Comparison of ENCODE assay signal across 19 cellular contexts in the genomic region with DNA sequence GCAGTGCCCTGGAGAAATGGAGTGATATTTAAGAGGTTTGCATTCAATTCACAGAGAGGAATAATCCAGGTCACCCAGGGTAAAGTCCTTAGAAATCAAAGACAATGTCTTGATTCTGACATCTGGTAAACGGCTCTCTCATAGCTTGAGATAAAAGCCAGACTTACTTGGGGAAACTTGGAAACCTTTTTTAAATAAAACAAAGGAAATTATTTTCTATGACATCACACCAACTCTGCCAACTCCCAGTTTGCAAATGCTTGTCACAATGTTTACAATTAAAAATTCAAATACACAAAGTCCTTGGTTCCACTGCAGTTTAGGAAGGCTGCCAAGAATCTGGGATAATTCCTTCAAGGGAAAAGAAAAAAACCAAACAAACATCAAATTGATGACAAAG.
DNase-seq lines count a peak whose midpoint lies in the region; ATAC-seq and TF ChIP-seq lines count a peak whose summit lies in the region.
"Had no signal": no experiment of that assay in that cellular context is flagged by ENCODE, and none has a peak within 500 bp of the region (broad histone marks: within the 10 kb centered on the region; RNA-seq: fewer than 3 reads in every experiment).

No MANE protein-coding gene starts in this region.

- peak in 1 of 2 experiments; percentile 8; a peak in 1 of 4 replicates for TF ChIP-seq EP300 in SK-N-SH (IDR thresholded peaks at IDR 0.05; ENCODE audit: borderline replicate concordance in 1 of 2, low read depth in 1 of 2, low read length in 1 of 2)

- POLR2A ChIA-PET in SK-N-SH (lab: Yijun Ruan, JAX) = no interaction called here

- H3K27me3 ChIP-seq in SK-N-SH (ENCODE audit: insufficient read depth) (no peaks in the 10 kb centered on the region), psoas muscle (ENCODE audit: insufficient read depth in 3 of 3, low read length in 2 of 3) (no peaks in the 10 kb centered on the region)
- H3K27me3 ChIP-seq: foreskin keratinocyte had no signal

- ATAC-seq in psoas muscle = no peak
- ATAC-seq: activated CD4-positive, alpha-beta T cell treated with anti-CD3 and anti-CD28 coated beads for 36 hours; foreskin keratinocyte had no signal

- CTCF ChIA-PET in SK-N-SH (lab: Yijun Ruan, JAX) = interaction anchor here (0.5 kb wide), 1 partner anchor 163 kb away, joined by 3 read pairs; no protein-coding TSS in a partner anchor

- intact Hi-C loops in psoas muscle (cut with DNase I) = no loop called here

- peak; percentile 17 for DNase-seq in DMS 273 (lab: John Stamatoyannopoulos, UW; ENCODE audit: unreplicated experiment)
- no peak for DNase-seq in DMS 273 treated with DMSO at 0.1 percent for 48 hours (lab: John Stamatoyannopoulos, UW)
- no peak for DNase-seq in SK-N-SH
- peak; percentile 44 for DNase-seq in fibroblast of mammary gland (ENCODE audit: low read depth)
- DNase-seq in pons (ENCODE audit: low spot score) = peak; percentile 34
- DNase-seq in psoas muscle = no peak
- no peak for DNase-seq in NCI-H1048 (lab: John Stamatoyannopoulos, UW)
- no peak for DNase-seq in glomerular visceral epithelial cell (ENCODE audit: extremely low spot score)
- DNase-seq: activated CD4-positive, alpha-beta T cell treated with anti-CD3 and anti-CD28 coated beads for 36 hours; activated naive CD4-positive, alpha-beta T cell treated with anti-CD3 and anti-CD28 coated beads for 36 hours; DND-41; foreskin keratinocyte; naive B cell; NCI-H146; NCI-H345; SIG-M5; T1000 had no signal

- H3K9me3 ChIP-seq in SK-N-SH = no peaks in the 10 kb centered on the region
- no peaks in the 10 kb centered on the region for H3K9me3 ChIP-seq in psoas muscle

- TF ChIP-seq CTCF in SK-N-SH (IDR thresholded peaks at IDR 0.05) (no peak), fibroblast of mammary gland (conservative IDR thresholded peaks at IDR 0.05; ENCODE audit: control insufficient read depth, insufficient read depth, low read depth, low read length) (no peak), psoas muscle (IDR thresholded peaks at IDR 0.05) (no peak)

- TF ChIP-seq RAD21 in SK-N-SH (IDR thresholded peaks at IDR 0.05; ENCODE audit: low read length) = no peak

- H3K4me3 ChIP-seq in SK-N-SH (ENCODE audit: low read depth in 2 of 2, low read length in 1 of 2) (no peak overlapping the region), fibroblast of mammary gland (ENCODE audit: control insufficient read depth, low read depth, low read length) (no peak overlapping the region), psoas muscle (no peak overlapping the region)

- no peak overlapping the region; the same call in 1 of the 2 replicates for H3K4me2 ChIP-seq in SK-N-SH
- H3K4me2 ChIP-seq: KMS-11 had no signal

- peaks cover 12% of the 10 kb centered on the region for H3F3A ChIP-seq in SK-N-SH (replicated peaks; ENCODE audit: insufficient read depth)

- no peaks in the 10 kb centered on the region for H4K20me1 ChIP-seq in SK-N-SH (ENCODE audit: insufficient read depth)

- H3K79me2 ChIP-seq in SK-N-SH (ENCODE audit: insufficient read depth) = no peaks in the 10 kb centered on the region

- H3K4me1 ChIP-seq in SK-N-SH (ENCODE audit: control insufficient read depth in 1 of 2, insufficient read depth in 2 of 2, low read depth in 1 of 2, low read length in 1 of 2) (peaks cover 1 to 5% of the 10 kb centered on the region in 2 experiments), psoas muscle (no peaks in the 10 kb centered on the region)
- H3K4me1 ChIP-seq: foreskin keratinocyte had no signal

- WGBS in SK-N-SH (ENCODE audit: low lambda C conversion rate) = 4% methylated on average over 1 of the region's 1 CpG
- WGBS in psoas muscle, 3 donors = 14 to 36% (median 16%) methylated on average over 1 of the region's 1 CpG

- H2AFZ ChIP-seq in SK-N-SH (ENCODE audit: low read depth) = no peak overlapping the region

- no peak overlapping the region for H3K9ac ChIP-seq in SK-N-SH
- H3K9ac ChIP-seq: KMS-11 had no signal

- H3K27ac ChIP-seq in SK-N-SH (ENCODE audit: low read depth in 2 of 2, low read length in 1 of 2) = peak overlapping the region; percentile 65 to 77; a peak in 2 of 4 replicates
- no peak overlapping the region for H3K27ac ChIP-seq in psoas muscle
- H3K27ac ChIP-seq: 22Rv1, foreskin keratinocyte, KMS-11 had no signal

- no peaks in the 10 kb centered on the region for H3K9me2 ChIP-seq in SK-N-SH

- H3K36me3 ChIP-seq in SK-N-SH (replicated peaks in 1 of 2; ENCODE audit: control insufficient read depth in 1 of 2, insufficient read depth in 2 of 2, low read length in 1 of 2) (no peaks in the 10 kb centered on the region), psoas muscle (ENCODE audit: insufficient read depth in 1 of 2, low read depth in 1 of 2) (no peaks in the 10 kb centered on the region)

TF ChIP-seq in SK-N-SH, 30 proteins besides CTCF, POLR2A, EP300 and RAD21 (continues in another document):
- TF ChIP-seq RXRA (IDR thresholded peaks at IDR 0.05; ENCODE audit: borderline replicate concordance, low read depth) (no peak), JUND (IDR thresholded peaks at IDR 0.05) (no peak; the same call in 1 of the 2 replicates), TCF12 (IDR thresholded peaks at IDR 0.05) (peak; percentile 73), REST (IDR thresholded peaks at IDR 0.05; ENCODE audit: low read depth, low read length) (no peak), YY1 (IDR thresholded peaks at IDR 0.05; ENCODE audit: low read depth) (no peak), FOXM1 (IDR thresholded peaks at IDR 0.05; ENCODE audit: low read depth) (no peak), RCOR1 (IDR thresholded peaks at IDR 0.05; ENCODE audit: low read length) (no peak), MXI1 (IDR thresholded peaks at IDR 0.05; ENCODE audit: low read depth, low read length) (no peak), SIN3A (IDR thresholded peaks at IDR 0.05; ENCODE audit: borderline replicate concordance, low read depth, low read length) (no peak), GABPA (IDR thresholded peaks at IDR 0.05; ENCODE audit: low read depth) (no peak), IRF3 (IDR thresholded peaks at IDR 0.05; ENCODE audit: low read depth, low read length) (no peak), NFIC (IDR thresholded peaks at IDR 0.05; ENCODE audit: borderline replicate concordance) (peak; percentile 23; the same call in 1 of the 2 replicates), CHD2 (IDR thresholded peaks at IDR 0.05; ENCODE audit: low read length, partially characterized antibody) (no peak), SMC3 (IDR thresholded peaks at IDR 0.05; ENCODE audit: low read depth, low read length) (no peak), MAX (IDR thresholded peaks at IDR 0.05; ENCODE audit: low read depth) (no peak), TAF1 (IDR thresholded peaks at IDR 0.05; ENCODE audit: borderline replicate concordance, low read depth, low read length) (no peak), GATA2 (CRISPR knock-in tag; IDR thresholded peaks at IDR 0.05) (no peak)
- TF ChIP-seq, protein P1, sequence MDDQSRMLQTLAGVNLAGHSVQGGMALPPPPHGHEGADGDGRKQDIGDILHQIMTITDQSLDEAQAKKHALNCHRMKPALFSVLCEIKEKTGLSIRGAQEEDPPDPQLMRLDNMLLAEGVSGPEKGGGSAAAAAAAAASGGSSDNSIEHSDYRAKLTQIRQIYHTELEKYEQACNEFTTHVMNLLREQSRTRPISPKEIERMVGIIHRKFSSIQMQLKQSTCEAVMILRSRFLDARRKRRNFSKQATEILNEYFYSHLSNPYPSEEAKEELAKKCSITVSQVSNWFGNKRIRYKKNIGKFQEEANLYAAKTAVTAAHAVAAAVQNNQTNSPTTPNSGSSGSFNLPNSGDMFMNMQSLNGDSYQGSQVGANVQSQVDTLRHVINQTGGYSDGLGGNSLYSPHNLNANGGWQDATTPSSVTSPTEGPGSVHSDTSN (IDR thresholded peaks at IDR 0.05) = peak; percentile 29; the same call in 1 of the 2 replicates

Comparison
In these comparisons a context has a peak if more than half of its experiments do, and no peak if none do; other contexts are left out.
1. DNase-seq: peak in DMS 273 (single experiment), fibroblast of mammary gland (single experiment) and pons (single experiment); none in DMS 273 treated with DMSO at 0.1 percent for 48 hours (single experiment), SK-N-SH (single experiment), psoas muscle (0 of 2), NCI-H1048 (single experiment) and glomerular visceral epithelial cell (single experiment).